In the genomic region with DNA sequence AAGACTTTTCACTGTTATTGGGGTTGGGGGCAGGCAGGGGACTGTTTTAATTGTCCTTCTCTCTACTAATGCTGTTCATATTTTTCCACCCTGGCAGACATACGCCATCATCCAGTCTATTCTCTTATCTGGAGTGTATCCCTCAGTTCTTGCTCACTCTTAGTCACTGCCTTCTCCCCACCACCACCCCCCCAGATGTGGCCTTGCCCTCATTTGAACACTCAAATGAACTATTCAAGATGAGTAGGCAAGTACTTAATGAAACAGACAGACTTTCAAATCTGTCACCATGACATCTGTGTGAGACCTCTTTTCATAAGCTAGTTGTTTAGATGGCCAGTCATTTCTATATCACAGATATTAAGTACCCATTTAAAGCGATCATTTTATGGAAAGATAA, we compare ENCODE assay signal across 10 cellular contexts. TPM values are rescaled to one million over a fixed set of nuclear protein-coding genes. Genes with fewer than 3 reads are reported as not detected.
DNase-seq lines count a peak whose midpoint lies in the region; ATAC-seq lines count a peak whose summit lies in the region.
"Had no signal": no experiment of that assay in that cellular context is flagged by ENCODE, and none has a peak within 500 bp of the region (broad histone marks: within the 10 kb centered on the region; RNA-seq: fewer than 3 reads in every experiment).

No MANE protein-coding gene starts in this region.

- peaks cover 52% of the 10 kb centered on the region for H3K36me3 Mint-ChIP-seq in activated naive CD8-positive, alpha-beta T cell treated with anti-CD3 and anti-CD28 coated beads, Interleukin-2, amount 50 U/mL, for 24 hours (ENCODE audit: low read depth)

- H3K27me3 Mint-ChIP-seq in activated naive CD8-positive, alpha-beta T cell treated with anti-CD3 and anti-CD28 coated beads, Interleukin-2, amount 50 U/mL, for 24 hours: no peaks in the 10 kb centered on the region

- peak overlapping the region; percentile 88 for H3K27ac Mint-ChIP-seq in activated naive CD8-positive, alpha-beta T cell treated with anti-CD3 and anti-CD28 coated beads, Interleukin-2, amount 50 U/mL, for 24 hours

- H3K9me3 Mint-ChIP-seq in activated naive CD8-positive, alpha-beta T cell treated with anti-CD3 and anti-CD28 coated beads, Interleukin-2, amount 50 U/mL, for 24 hours: no peaks in the 10 kb centered on the region

- ATAC-seq in HG02623 (IDR thresholded peaks at IDR 0.05; ENCODE audit: unreplicated experiment) (peak; percentile 41), HG02678 (IDR thresholded peaks at IDR 0.05; ENCODE audit: unreplicated experiment) (no peak)
- peak; percentile 98 for ATAC-seq in activated naive CD8-positive, alpha-beta T cell treated with anti-CD3 and anti-CD28 coated beads, Interleukin-2, amount 50 U/mL, for 24 hours

- peak overlapping the region; percentile 24 for H3K4me3 Mint-ChIP-seq in activated naive CD8-positive, alpha-beta T cell treated with anti-CD3 and anti-CD28 coated beads, Interleukin-2, amount 50 U/mL, for 24 hours

- peaks cover 68% of the 10 kb centered on the region for H3K4me1 Mint-ChIP-seq in activated naive CD8-positive, alpha-beta T cell treated with anti-CD3 and anti-CD28 coated beads, Interleukin-2, amount 50 U/mL, for 24 hours

- DNase-seq in Daoy (ENCODE audit: low read depth) (peak; percentile 76), renal cortical epithelial cell (ENCODE audit: low read depth) (peak; percentile 31), NCI-H510A (lab: John Stamatoyannopoulos, UW) (no peak), COR-L47 (lab: John Stamatoyannopoulos, UW) (no peak), NOMO-1 (lab: John Stamatoyannopoulos, UW; ENCODE audit: unreplicated experiment in 2 of 2) (no peak)
- DNase-seq in activated naive CD8-positive, alpha-beta T cell treated with anti-CD3 and anti-CD28 coated beads, Interleukin-2, amount 50 U/mL, for 24 hours: peak; percentile 51
- DNase-seq: colonic mucosa, DMS53 had no signal

RNA-seq across cellular contexts. Expression of gene NUDT4, which starts 10.1 kb away (rescaled TPM):
- total RNA-seq in Daoy (2014; rRNA removed; shearing (Covaris generic)): 45.0 and 50.0 TPM in 2 replicates
- total RNA-seq in renal cortical epithelial cell: 35.2 and 35.8 TPM in 2 replicates

RNA-seq across cellular contexts. Expression of gene UBE2N, which starts 54.0 kb away (rescaled TPM):
- 130 and 223 TPM in 2 replicates for total RNA-seq in Daoy (2014; rRNA removed; shearing (Covaris generic))
- 58.4 and 72.9 TPM in 2 replicates for total RNA-seq in renal cortical epithelial cell

Comparison
In these comparisons a context has a peak if more than half of its experiments do, and no peak if none do; other contexts are left out.
1. DNase-seq: peak in Daoy (single experiment), activated naive CD8-positive, alpha-beta T cell treated with anti-CD3 and anti-CD28 coated beads, Interleukin-2, amount 50 U/mL, for 24 hours (single experiment) and renal cortical epithelial cell (single experiment); none in NCI-H510A (single experiment), COR-L47 (single experiment) and NOMO-1 (0 of 2).